In the genomic region with DNA sequence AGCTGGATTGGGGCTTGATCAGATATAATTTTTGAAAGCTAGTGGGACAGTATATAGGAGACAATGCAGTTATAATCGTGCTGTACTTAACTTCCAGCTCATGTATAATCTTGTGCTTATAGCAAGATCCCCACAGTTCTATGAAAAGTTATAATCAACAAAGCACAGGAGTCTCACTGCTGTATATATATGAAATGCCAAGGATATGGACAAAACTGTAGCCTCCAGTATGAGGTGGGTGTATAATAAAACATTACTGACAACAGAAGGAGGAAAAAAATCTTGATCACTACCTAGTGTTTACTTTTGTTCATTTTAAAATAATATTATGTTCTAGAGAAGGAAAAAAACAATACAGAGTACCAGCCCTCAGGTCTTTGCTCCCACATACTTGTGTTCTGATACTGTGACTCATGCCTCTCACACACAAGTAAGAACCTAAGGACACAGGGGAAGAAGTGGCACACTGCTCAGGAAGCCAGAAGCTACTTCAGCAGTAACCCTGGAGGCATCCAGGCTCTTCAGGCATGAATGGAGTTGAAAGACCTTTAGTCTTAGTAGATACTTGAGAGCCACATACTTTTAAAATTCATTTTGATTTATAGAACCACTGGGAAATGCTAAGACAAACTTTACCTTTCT, we compare ENCODE assay signal across 14 cellular contexts.
DNase-seq lines count a peak whose midpoint lies in the region; ATAC-seq, FAIRE-seq and TF ChIP-seq lines count a peak whose summit lies in the region.
"Had no signal": no experiment of that assay in that cellular context is flagged by ENCODE, and none has a peak within 500 bp of the region (broad histone marks: within the 10 kb centered on the region; RNA-seq: fewer than 3 reads in every experiment).

No MANE protein-coding gene starts in this region.

- H3K36me3 Mint-ChIP-seq in mesothelial cell of epicardium, result peaks cover 26% of the 10 kb centered on the region
- H3K36me3 Mint-ChIP-seq in activated CD4-positive, alpha-beta memory T cell treated with anti-CD3 and anti-CD28 coated beads for 36 hours, result no peaks in the 10 kb centered on the region
- H3K36me3 Mint-ChIP-seq: CD4-positive, CD25-positive, alpha-beta regulatory T cell had no signal

- peaks cover 4% of the 10 kb centered on the region for H3K9me3 Mint-ChIP-seq in mesothelial cell of epicardium
- no peaks in the 10 kb centered on the region for H3K9me3 Mint-ChIP-seq in activated CD4-positive, alpha-beta memory T cell treated with anti-CD3 and anti-CD28 coated beads for 36 hours

- DNase-seq in Daoy (ENCODE audit: low read depth) (peak; percentile 44), RCC 7860 (ENCODE audit: low spot score) (peak; percentile 31), epithelial cell of esophagus (ENCODE audit: low read depth) (peak; percentile 89), mesothelial cell of epicardium (ENCODE audit: low spot score in 2 of 2, unreplicated experiment in 2 of 2) (no peak), SW 1271 (lab: John Stamatoyannopoulos, UW) (no peak), HuH-7.5 (ENCODE audit: low spot score) (no peak)
- DNase-seq in activated CD4-positive, alpha-beta memory T cell treated with anti-CD3 and anti-CD28 coated beads for 36 hours, result no peak
- DNase-seq: activated effector memory CD4-positive, alpha-beta T cell treated with Interleukin-2 at 50 U/mL for 16 hours; CD4-positive, CD25-positive, alpha-beta regulatory T cell; colonic mucosa; NCI-H2171 treated with DMSO at 0.1 percent for 48 hours; RPMI8226 had no signal

- POLR2A ChIA-PET in activated CD4-positive, alpha-beta memory T cell treated with anti-CD3 and anti-CD28 coated beads for 36 hours (lab: Charles Lee), result no interaction called here

- intact Hi-C loops in activated CD4-positive, alpha-beta memory T cell treated with anti-CD3 and anti-CD28 coated beads for 36 hours (cut with micrococcal nuclease), result no loop called here

- H3K4me3 ChIP-seq in epithelial cell of esophagus (ENCODE audit: low read length), result no peak overlapping the region
- H3K4me3 ChIP-seq: colonic mucosa, GM12878 had no signal

- TF ChIP-seq CTCF in epithelial cell of esophagus (IDR thresholded peaks at IDR 0.05; ENCODE audit: insufficient read depth, low read depth, low read length, missing control alignments), result no peak
- TF ChIP-seq CTCF in mesothelial cell of epicardium (IDR thresholded peaks at IDR 0.05; ENCODE audit: unreplicated experiment), result no peak

- no peak overlapping the region for H3K4me3 Mint-ChIP-seq in mesothelial cell of epicardium
- no peak overlapping the region for H3K4me3 Mint-ChIP-seq in activated CD4-positive, alpha-beta memory T cell treated with anti-CD3 and anti-CD28 coated beads for 36 hours
- H3K4me3 Mint-ChIP-seq: CD4-positive, CD25-positive, alpha-beta regulatory T cell had no signal

- CTCF ChIA-PET in activated CD4-positive, alpha-beta memory T cell treated with anti-CD3 and anti-CD28 coated beads for 36 hours (lab: Charles Lee), result no interaction called here

- peaks cover 11% of the 10 kb centered on the region for H3K4me1 Mint-ChIP-seq in mesothelial cell of epicardium
- no peaks in the 10 kb centered on the region for H3K4me1 Mint-ChIP-seq in activated CD4-positive, alpha-beta memory T cell treated with anti-CD3 and anti-CD28 coated beads for 36 hours (ENCODE audit: low read depth)
- H3K4me1 Mint-ChIP-seq: CD4-positive, CD25-positive, alpha-beta regulatory T cell had no signal

- peak; percentile 17 for FAIRE-seq in RCC 7860 (lab: Jason Lieb, UNC)
- FAIRE-seq: GM12878 had no signal

- peak overlapping the region; percentile 45 for H3K27ac Mint-ChIP-seq in mesothelial cell of epicardium
- no peak overlapping the region for H3K27ac Mint-ChIP-seq in activated CD4-positive, alpha-beta memory T cell treated with anti-CD3 and anti-CD28 coated beads for 36 hours
- H3K27ac Mint-ChIP-seq: CD4-positive, CD25-positive, alpha-beta regulatory T cell had no signal

- no peaks in the 10 kb centered on the region for H3K27me3 Mint-ChIP-seq in mesothelial cell of epicardium (ENCODE audit: low read depth)
- H3K27me3 Mint-ChIP-seq in activated CD4-positive, alpha-beta memory T cell treated with anti-CD3 and anti-CD28 coated beads for 36 hours, result no peaks in the 10 kb centered on the region

- no peak for ATAC-seq in GM19023 (IDR thresholded peaks at IDR 0.05; ENCODE audit: unreplicated experiment)
- ATAC-seq: GM12878 had no signal

Comparison
In these comparisons a context has a peak if more than half of its experiments do, and no peak if none do; other contexts are left out.
1. DNase-seq: peak in Daoy (single experiment), RCC 7860 (single experiment) and epithelial cell of esophagus (single experiment); none in mesothelial cell of epicardium (0 of 2), SW 1271 (0 of 2), HuH-7.5 (single experiment) and activated CD4-positive, alpha-beta memory T cell treated with anti-CD3 and anti-CD28 coated beads for 36 hours (single experiment).